22 cellular contexts compared by ENCODE assay signal in genomic region chr19:39424934-39425333, GRCh38. TPM values are rescaled to one million over a fixed set of nuclear protein-coding genes. Genes with fewer than 3 reads are reported as not detected.
A peak's percentile ranks its signal among the peaks of the same experiment; 100 is the strongest.
DNase-seq lines count a peak whose midpoint lies in the region; ATAC-seq and TF ChIP-seq lines count a peak whose summit lies in the region.
"Had no signal": no experiment of that assay in that cellular context is flagged by ENCODE, and none has a peak within 500 bp of the region (broad histone marks: within the 10 kb centered on the region; RNA-seq: fewer than 3 reads in every experiment).

No MANE protein-coding gene starts in this region.

- H3K4me1 Mint-ChIP-seq in memory B cell, result no peaks in the 10 kb centered on the region

- H3K27me3 Mint-ChIP-seq in memory B cell, result no peaks in the 10 kb centered on the region
- H3K27me3 Mint-ChIP-seq: CD4-positive, CD25-positive, alpha-beta regulatory T cell had no signal

- H2AFZ ChIP-seq in hepatocyte, result no peak overlapping the region

- no peak overlapping the region for H3K4me3 Mint-ChIP-seq in memory B cell
- H3K4me3 Mint-ChIP-seq: CD4-positive, CD25-positive, alpha-beta regulatory T cell had no signal

- no peaks in the 10 kb centered on the region for H3K9me3 ChIP-seq in SK-N-MC (ENCODE audit: low read depth, low read length)
- H3K9me3 ChIP-seq in psoas muscle, result no peaks in the 10 kb centered on the region
- no peaks in the 10 kb centered on the region for H3K9me3 ChIP-seq in hepatocyte (ENCODE audit: low read depth)
- H3K9me3 ChIP-seq: BLaER1 had no signal

- peaks cover 8% of the 10 kb centered on the region for H3K36me3 Mint-ChIP-seq in memory B cell

- intact Hi-C loops in Right ventricle myocardium superior (cut with DNase I), result no loop called here
- intact Hi-C loops in left ventricle myocardium superior (cut with micrococcal nuclease), result no loop called here
- intact Hi-C loops in psoas muscle (cut with DNase I), result no loop called here

- WGBS in psoas muscle, 3 donors, result 68 to 78% (median 70%) methylated on average over 16 of the region's 16 CpGs
- WGBS in hepatocyte (ENCODE audit: low lambda C conversion rate, missing lambda C conversion rate), result 88% methylated on average over 9 of the region's 16 CpGs

- H3K36me3 ChIP-seq in SK-N-MC (ENCODE audit: insufficient read depth, low read length) (peaks cover 19% of the 10 kb centered on the region; the same call in 1 of the 2 replicates), psoas muscle (ENCODE audit: insufficient read depth in 1 of 2, low read depth in 1 of 2) (peaks cover 0 to 10% of the 10 kb centered on the region in 2 donors), hepatocyte (replicated peaks; ENCODE audit: insufficient read depth, low read depth) (no peaks in the 10 kb centered on the region)

- no peaks in the 10 kb centered on the region for H3K9me3 Mint-ChIP-seq in memory B cell
- H3K9me3 Mint-ChIP-seq: CD4-positive, CD25-positive, alpha-beta regulatory T cell had no signal

- ATAC-seq in Right ventricle myocardium superior (ENCODE audit: poor library complexity) (no peak), left ventricle myocardium superior (no peak), memory B cell (ENCODE audit: low read depth) (no peak), psoas muscle (no peak)
- ATAC-seq: HCT116 had no signal

- no peaks in the 10 kb centered on the region for H3K4me1 ChIP-seq in psoas muscle
- H3K4me1 ChIP-seq in hepatocyte (ENCODE audit: insufficient read depth), result peaks cover 20% of the 10 kb centered on the region

- H3K27ac ChIP-seq in SK-N-MC, result 0 out of 2 replicates have a peak overlapping the region, but pooled peaks have one; percentile 9
- no peak overlapping the region for H3K27ac ChIP-seq in psoas muscle
- no peak overlapping the region for H3K27ac ChIP-seq in hepatocyte
- H3K27ac ChIP-seq: BLaER1, HL-60 had no signal

- peak overlapping the region; percentile 69 for H3K27ac Mint-ChIP-seq in memory B cell

- H3K9me2 ChIP-seq in hepatocyte (replicated peaks; ENCODE audit: insufficient read depth), result no peaks in the 10 kb centered on the region

- H3K27me3 ChIP-seq in psoas muscle (ENCODE audit: insufficient read depth in 3 of 3, low read length in 2 of 3) (no peaks in the 10 kb centered on the region), hepatocyte (no peaks in the 10 kb centered on the region)
- H3K27me3 ChIP-seq: BLaER1 had no signal

- H3K4me3 ChIP-seq in SK-N-MC (no peak overlapping the region), psoas muscle (no peak overlapping the region), hepatocyte (no peak overlapping the region)
- H3K4me3 ChIP-seq: BLaER1 had no signal

- TF ChIP-seq CTCF in psoas muscle (IDR thresholded peaks at IDR 0.05), result no peak
- no peak for TF ChIP-seq CTCF in hepatocyte (IDR thresholded peaks at IDR 0.05; ENCODE audit: poor library complexity)

- H3K4me2 ChIP-seq in hepatocyte, result no peak overlapping the region
- H3K4me2 ChIP-seq: BLaER1 had no signal

- no peak overlapping the region for H3K9ac ChIP-seq in SK-N-MC (ENCODE audit: insufficient read length)
- H3K9ac ChIP-seq: BLaER1 had no signal

- peaks cover 3% of the 10 kb centered on the region for H3K79me2 ChIP-seq in hepatocyte

- peak; percentile 33 for DNase-seq in Right ventricle myocardium superior
- no peak for DNase-seq in left ventricle myocardium superior
- DNase-seq in SK-N-MC (ENCODE audit: low read depth, low spot score), result no peak
- DNase-seq in memory B cell (ENCODE audit: low spot score in 2 of 2), result no peak
- no peak for DNase-seq in psoas muscle
- no peak for DNase-seq in hepatocyte (ENCODE audit: low spot score)
- no peak for DNase-seq in dermis blood vessel endothelial cell
- DNase-seq: CD4-positive, CD25-positive, alpha-beta regulatory T cell; DMS153; Karpas-422; NCI-H1092 treated with DMSO at 0.1 percent for 48 hours; NCI-H1436; NCI-H187; NCI-H2081 treated with DMSO at 0.1 percent for 48 hours; NCI-H2171; NCI-H226; NCI-H510A; NCI-H69; SIG-M5 had no signal

- H4K20me1 ChIP-seq in hepatocyte (ENCODE audit: insufficient read depth, poor library complexity, severe bottlenecking), result no peaks in the 10 kb centered on the region

RNA-seq across cellular contexts. Expression of gene RPS16, which starts 10.8 kb away (rescaled TPM):
- 1,176 TPM for total RNA-seq in Right ventricle myocardium superior
- 1,154 TPM for total RNA-seq in left ventricle myocardium superior
- 1,000 to 10,000 TPM; 1,186 to 1,958 (median 1,553) TPM for total RNA-seq in psoas muscle
- polyA plus RNA-seq in psoas muscle, result 1,000 to 10,000 TPM; 2,324 to 3,255 (median 2,994) TPM
- 63.8 and 115 TPM in 2 replicates for total RNA-seq in hepatocyte
- polyA plus RNA-seq in hepatocyte, result 409 and 411 TPM in 2 replicates
- total RNA-seq in dermis blood vessel endothelial cell, result 49.0 and 115 TPM in 2 replicates

RNA-seq across cellular contexts. Expression of gene PLEKHG2, which starts 12.5 kb away (rescaled TPM):
- total RNA-seq in Right ventricle myocardium superior, result 9.0 TPM
- 11.6 TPM for total RNA-seq in left ventricle myocardium superior
- 1 to 10 TPM; 6.8 to 8.0 (median 7.4) TPM for total RNA-seq in psoas muscle
- 1 to 10 TPM; 2.4 to 3.0 (median 2.7) TPM for polyA plus RNA-seq in psoas muscle
- 17.7 and 25.3 TPM in 2 replicates for total RNA-seq in hepatocyte
- 34.0 and 44.0 TPM in 2 replicates for polyA plus RNA-seq in hepatocyte
- 13.6 and 22.1 TPM in 2 replicates for total RNA-seq in dermis blood vessel endothelial cell

RNA-seq across cellular contexts. Expression of gene ZFP36, which starts 18.3 kb away (rescaled TPM):
- total RNA-seq in Right ventricle myocardium superior (44.9 TPM), left ventricle myocardium superior (53.0 TPM), psoas muscle (100 to 1,000 TPM in 3 of 4 donors, 10 to 100 TPM in 1; 32.1 to 391 (median 184) TPM), hepatocyte (72.9 and 95.8 TPM in 2 replicates), dermis blood vessel endothelial cell (1.0 and 2.4 TPM in 2 replicates)
- polyA plus RNA-seq in psoas muscle (100 to 1,000 TPM in 1 of 3 donors, 10 to 100 TPM in 2; 80.8 to 178 (median 83.3) TPM), hepatocyte (1,034 and 1,087 TPM in 2 replicates)

RNA-seq across cellular contexts. Expression of gene SUPT5H, which starts 20.4 kb away (rescaled TPM):
- 82.6 TPM for total RNA-seq in Right ventricle myocardium superior
- 85.8 TPM for total RNA-seq in left ventricle myocardium superior
- total RNA-seq in psoas muscle, result 10 to 100 TPM; 60.7 to 88.6 (median 80.2) TPM
- 10 to 100 TPM; 63.1 to 97.1 (median 88.0) TPM for polyA plus RNA-seq in psoas muscle
- total RNA-seq in hepatocyte, result 63.7 and 71.6 TPM in 2 replicates
- polyA plus RNA-seq in hepatocyte, result 184 and 213 TPM in 2 replicates
- 35.4 and 67.2 TPM in 2 replicates for total RNA-seq in dermis blood vessel endothelial cell

RNA-seq across cellular contexts. Expression of gene MED29, which starts 33.8 kb away (rescaled TPM):
- total RNA-seq in Right ventricle myocardium superior (22.1 TPM), left ventricle myocardium superior (22.2 TPM), psoas muscle (10 to 100 TPM; 25.0 to 33.6 (median 30.2) TPM), hepatocyte (18.9 and 21.4 TPM in 2 replicates), dermis blood vessel endothelial cell (10.7 and 22.5 TPM in 2 replicates)
- polyA plus RNA-seq in psoas muscle (10 to 100 TPM; 25.0 to 51.7 (median 26.9) TPM), hepatocyte (27.9 and 38.6 TPM in 2 replicates)
